8 cellular contexts compared by ENCODE assay signal in genomic region chr1:30976143-30976542, GRCh38.
DNase-seq lines count a peak whose midpoint lies in the region; ATAC-seq and TF ChIP-seq lines count a peak whose summit lies in the region.

No MANE protein-coding gene starts in this region.

- POLR2A ChIA-PET in Caco-2 (lab: Charles Lee), result no interaction called here

- ATAC-seq in stimulated activated naive CD8-positive, alpha-beta T cell treated with anti-CD3 and anti-CD28 coated beads, Interleukin-15, Interleukin-2, amounts not matched to agents 100 U/mL and 50 U/mL, for 24 hours, result no peak
- peak; percentile 34 for ATAC-seq in lung (ENCODE audit: insufficient read depth, low FRiP score)
- no peak for ATAC-seq in GM21576 (IDR thresholded peaks at IDR 0.05; ENCODE audit: unreplicated experiment)
- ATAC-seq in HG03342 (IDR thresholded peaks at IDR 0.05; ENCODE audit: unreplicated experiment), result no peak

- H3K9me3 Mint-ChIP-seq in stimulated activated naive CD8-positive, alpha-beta T cell treated with anti-CD3 and anti-CD28 coated beads, Interleukin-15, Interleukin-2, amounts not matched to agents 100 ng/mL and 50 ng/mL, for 24 hours, result no peaks in the 10 kb centered on the region
- H3K9me3 Mint-ChIP-seq in Caco-2 (ENCODE audit: unreplicated experiment), result no peaks in the 10 kb centered on the region

- H3K27me3 ChIP-seq in brain microvascular endothelial cell (replicated peaks) (no peaks in the 10 kb centered on the region), lung (ENCODE audit: control insufficient read depth, insufficient read depth) (no peaks in the 10 kb centered on the region), Caco-2 (replicated peaks; ENCODE audit: control insufficient read depth, insufficient read depth, low read length) (no peaks in the 10 kb centered on the region)

- peaks cover 2 to 15% of the 10 kb centered on the region in 2 donors for H3K4me1 ChIP-seq in lung (ENCODE audit: control insufficient read depth in 2 of 2, insufficient read depth in 2 of 2, low read length in 2 of 2)
- no peaks in the 10 kb centered on the region for H3K4me1 ChIP-seq in Caco-2

- peak overlapping the region; percentile 12 for H3K27ac ChIP-seq in brain microvascular endothelial cell
- peak overlapping the region in 1 of 2 donors; percentile 40 for H3K27ac ChIP-seq in lung (ENCODE audit: low read depth in 1 of 2, low read length in 1 of 2)

- TF ChIP-seq CTCF in brain microvascular endothelial cell (IDR thresholded peaks at IDR 0.05; ENCODE audit: low read depth, low read length, missing control alignments) (no peak), lung (IDR thresholded peaks at IDR 0.05; ENCODE audit: control extremely low read depth, extremely low read depth) (no peak), Caco-2 (IDR thresholded peaks at IDR 0.05; ENCODE audit: insufficient read depth in 1 of 2, low read depth in 1 of 2, low read length in 1 of 2, severe bottlenecking in 1 of 2, unreplicated experiment in 1 of 2) (no peak)

- H3K9me3 ChIP-seq in lung (ENCODE audit: control insufficient read depth in 2 of 2, insufficient read depth in 1 of 2, low read length in 1 of 2) (no peaks in the 10 kb centered on the region), Caco-2 (no peaks in the 10 kb centered on the region)

- intact Hi-C loops in Caco-2 (cut with micrococcal nuclease; ENCODE audit: unreplicated experiment), result no loop called here

- H3K27me3 Mint-ChIP-seq in stimulated activated naive CD8-positive, alpha-beta T cell treated with anti-CD3 and anti-CD28 coated beads, Interleukin-15, Interleukin-2, amounts not matched to agents 100 ng/mL and 50 ng/mL, for 24 hours, result no peaks in the 10 kb centered on the region
- H3K27me3 Mint-ChIP-seq in Caco-2 (ENCODE audit: insufficient read depth, unreplicated experiment), result no peaks in the 10 kb centered on the region

- no TSS peak for BruUV-seq in Caco-2 (replicated peaks; lab: Mats Ljungman, UMichigan)

- no peak overlapping the region for H3K4me3 Mint-ChIP-seq in stimulated activated naive CD8-positive, alpha-beta T cell treated with anti-CD3 and anti-CD28 coated beads, Interleukin-15, Interleukin-2, amounts not matched to agents 100 ng/mL and 50 ng/mL, for 24 hours
- no peak overlapping the region for H3K4me3 Mint-ChIP-seq in Caco-2 (ENCODE audit: unreplicated experiment)

- peaks cover 37% of the 10 kb centered on the region for H3K36me3 ChIP-seq in brain microvascular endothelial cell (replicated peaks)
- peaks cover 15 to 19% of the 10 kb centered on the region in 2 donors for H3K36me3 ChIP-seq in lung (ENCODE audit: control insufficient read depth in 2 of 2, insufficient read depth in 2 of 2, low read length in 2 of 2)
- H3K36me3 ChIP-seq in Caco-2 (ENCODE audit: control insufficient read depth, insufficient read depth, low read length), result no peaks in the 10 kb centered on the region

- CTCF ChIA-PET in Caco-2 (lab: Charles Lee), result no interaction called here

- H3K36me3 Mint-ChIP-seq in stimulated activated naive CD8-positive, alpha-beta T cell treated with anti-CD3 and anti-CD28 coated beads, Interleukin-15, Interleukin-2, amounts not matched to agents 100 ng/mL and 50 ng/mL, for 24 hours (ENCODE audit: low read depth), result peaks cover 73% of the 10 kb centered on the region
- H3K36me3 Mint-ChIP-seq in Caco-2 (ENCODE audit: insufficient read depth, unreplicated experiment), result peaks cover 67% of the 10 kb centered on the region

- DNase-seq in stimulated activated naive CD8-positive, alpha-beta T cell treated with anti-CD3 and anti-CD28 coated beads, Interleukin-15, Interleukin-2, amounts not matched to agents 100 U/mL and 50 U/mL, for 24 hours, result no peak
- DNase-seq in brain microvascular endothelial cell (no peak), lung (ENCODE audit: low spot score) (no peak), activated gamma-delta T cell treated with Interleukin-2 at 50 U/mL for 16 hours (no peak), Caco-2 (no peak)

- WGBS in lung, 2 donors, result 22 to 34% methylated on average over 2 of the region's 2 CpGs

- peak overlapping the region; percentile 79 for H3K27ac Mint-ChIP-seq in stimulated activated naive CD8-positive, alpha-beta T cell treated with anti-CD3 and anti-CD28 coated beads, Interleukin-15, Interleukin-2, amounts not matched to agents 100 ng/mL and 50 ng/mL, for 24 hours
- no peak overlapping the region for H3K27ac Mint-ChIP-seq in Caco-2 (ENCODE audit: unreplicated experiment)

- H3K4me3 ChIP-seq in brain microvascular endothelial cell (ENCODE audit: low read depth, low read length), result no peak overlapping the region
- H3K4me3 ChIP-seq in lung, result no peak overlapping the region
- no peak overlapping the region for H3K4me3 ChIP-seq in Caco-2 (ENCODE audit: low read depth, low read length)

- H3K4me1 Mint-ChIP-seq in stimulated activated naive CD8-positive, alpha-beta T cell treated with anti-CD3 and anti-CD28 coated beads, Interleukin-15, Interleukin-2, amounts not matched to agents 100 ng/mL and 50 ng/mL, for 24 hours (ENCODE audit: low read depth), result peaks cover 32% of the 10 kb centered on the region
- H3K4me1 Mint-ChIP-seq in Caco-2 (ENCODE audit: low read depth, unreplicated experiment), result peaks cover 7% of the 10 kb centered on the region

- in situ Hi-C loops in brain microvascular endothelial cell (cut with HindIII; ENCODE audit: low pct_ligation_motif_present, low sequenced_read_pairs), result no loop called here
